Comparison of ENCODE assay signal across 8 cellular contexts in genomic region chr9:37079370-37080164, GRCh38. TPM values are rescaled to one million over a fixed set of nuclear protein-coding genes. Genes with fewer than 3 reads are reported as not detected.
DNase-seq lines count a peak whose midpoint lies in the region; ATAC-seq lines count a peak whose summit lies in the region.

No MANE protein-coding gene starts in this region.

- peak overlapping the region; percentile 76 for H3K9ac ChIP-seq in endocrine pancreas (ENCODE audit: control insufficient read depth, insufficient read depth, low read length)
- H3K9ac ChIP-seq in mesenchymal stem cell (ENCODE audit: low read length) = peak overlapping the region; percentile 93

- peak overlapping the region; percentile 90 for H2AFZ ChIP-seq in mesenchymal stem cell (ENCODE audit: low read depth, low read length)

- no peak overlapping the region for H2BK15ac ChIP-seq in mesenchymal stem cell (ENCODE audit: low read depth, poor library complexity, severe bottlenecking)

- H3K9me3 ChIP-seq in endocrine pancreas (ENCODE audit: control insufficient read depth, low read length) = no peaks in the 10 kb centered on the region
- no peaks in the 10 kb centered on the region for H3K9me3 ChIP-seq in mesenchymal stem cell (ENCODE audit: control insufficient read depth, low read length)

- H3K36me3 ChIP-seq in endocrine pancreas (ENCODE audit: control insufficient read depth, insufficient read depth, low read length) (no peaks in the 10 kb centered on the region), mesenchymal stem cell (ENCODE audit: control insufficient read depth in 1 of 2, insufficient read depth in 2 of 2, low read depth in 1 of 2, low read length in 2 of 2) (no peaks in the 10 kb centered on the region)

- H2BK12ac ChIP-seq in mesenchymal stem cell (ENCODE audit: low read length in 2 of 2) = peak overlapping the region; percentile 51 to 76

- peak; percentile 90 for DNase-seq in COR-L47 (lab: John Stamatoyannopoulos, UW)
- DNase-seq in HUDEP-2 (lab: John Stamatoyannopoulos, UW; ENCODE audit: unreplicated experiment in 76 of 76) = peak; percentile 22 to 97 (median 90)
- DNase-seq in NOMO-1 treated with dmso at 0.1 percent for 144 hours (lab: John Stamatoyannopoulos, UW; ENCODE audit: unreplicated experiment) = peak; percentile 71
- DNase-seq in activated CD8-positive, alpha-beta memory T cell treated with anti-CD3 and anti-CD28 coated beads, Interleukin-2, amount 50 U/mL, for 1 hour (ENCODE audit: extremely low read depth) = peak; percentile 87
- peak; percentile 95 for DNase-seq in mesenchymal stem cell
- DNase-seq in stimulated activated CD8-positive, alpha-beta memory T cell treated with anti-CD3 and anti-CD28 coated beads, Interleukin-12 subunit alpha, Interleukin-12 subunit beta, amount 100 ng/mL, for 24 hours (ENCODE audit: extremely low read depth) = peak; percentile 77

- peak overlapping the region; percentile 48 for H3K27ac ChIP-seq in mesenchymal stem cell (ENCODE audit: low read length, poor library complexity, severe bottlenecking)

- H3K4me1 ChIP-seq in endocrine pancreas (ENCODE audit: control insufficient read depth, insufficient read depth, low read length) (no peaks in the 10 kb centered on the region), mesenchymal stem cell (ENCODE audit: control insufficient read depth, insufficient read depth, low read depth, low read length) (peaks cover 3% of the 10 kb centered on the region)

- H3K27me3 ChIP-seq in endocrine pancreas (ENCODE audit: control insufficient read depth, insufficient read depth, low read length) (no peaks in the 10 kb centered on the region), mesenchymal stem cell (ENCODE audit: control insufficient read depth in 1 of 2, insufficient read depth in 1 of 2, low read length in 2 of 2) (peaks cover 0 to 5% of the 10 kb centered on the region in 2 experiments)

- peak overlapping the region; percentile 96 to 97 for H3K18ac ChIP-seq in mesenchymal stem cell (ENCODE audit: low read depth in 1 of 2, low read length in 2 of 2)

- peak; percentile 87 for ATAC-seq in GM21381 (IDR thresholded peaks at IDR 0.05; ENCODE audit: unreplicated experiment)

- H3K4me2 ChIP-seq in mesenchymal stem cell (ENCODE audit: low read length, poor library complexity, severe bottlenecking) = peak overlapping the region; percentile 93

- H3K4me3 ChIP-seq in endocrine pancreas (ENCODE audit: control insufficient read depth, insufficient read depth, low read length) (peak overlapping the region; percentile 64), mesenchymal stem cell (ENCODE audit: insufficient read depth in 1 of 2, low read depth in 1 of 2, low read length in 2 of 2) (peak overlapping the region; percentile 91 to 95)

- H2AK5ac ChIP-seq in mesenchymal stem cell (ENCODE audit: low read length, severe bottlenecking) = no peak overlapping the region

- H2BK5ac ChIP-seq in mesenchymal stem cell (ENCODE audit: low read depth, low read length, poor library complexity, severe bottlenecking) = no peak overlapping the region

- H4K8ac ChIP-seq in mesenchymal stem cell (ENCODE audit: low read length) = peak overlapping the region; percentile 98

- 3% methylated on average over 53 of the region's 63 CpGs for WGBS in mesenchymal stem cell

- peak overlapping the region in 1 of 2 experiments; percentile 92 for H3K23ac ChIP-seq in mesenchymal stem cell (ENCODE audit: low read length in 2 of 2)

- H2BK120ac ChIP-seq in mesenchymal stem cell (ENCODE audit: low read depth, low read length) = peak overlapping the region; percentile 21

- peaks cover 13% of the 10 kb centered on the region for H3K79me1 ChIP-seq in mesenchymal stem cell (replicated peaks; ENCODE audit: low read length, poor library complexity, severe bottlenecking)

- H3K14ac ChIP-seq in mesenchymal stem cell (ENCODE audit: low read length in 2 of 2) = peak overlapping the region in 1 of 2 experiments; percentile 78

- H4K91ac ChIP-seq in mesenchymal stem cell (ENCODE audit: low read length) = peak overlapping the region; percentile 30

- H3K4ac ChIP-seq in mesenchymal stem cell (ENCODE audit: low read depth in 1 of 2, low read length in 2 of 2) = peak overlapping the region; percentile 35 to 94

RNA-seq across cellular contexts. Expression of gene ZCCHC7, which starts 40.8 kb away (rescaled TPM):
- 27.6 TPM for polyA plus RNA-seq in mesenchymal stem cell (2013, experiment 1 of 2)
- 28.3 TPM for polyA plus RNA-seq in mesenchymal stem cell (2013, experiment 2 of 2)

RNA-seq across cellular contexts. Expression of gene PAX5, which starts 45.5 kb away (rescaled TPM):
- polyA plus RNA-seq in mesenchymal stem cell (2013, experiment 1 of 2) = not detected
- not detected for polyA plus RNA-seq in mesenchymal stem cell (2013, experiment 2 of 2)

Comparison
In these comparisons a context has a peak if more than half of its experiments do, and no peak if none do; other contexts are left out.
1. Peak in every context shown above with its lines: DNase-seq, ATAC-seq, H3K4me3 ChIP-seq and H3K27ac ChIP-seq.